Comparison of ENCODE assay signal across 8 cellular contexts in genomic region chr3:32510075-32510724, GRCh38. TPM values are rescaled to one million over a fixed set of nuclear protein-coding genes. Genes with fewer than 3 reads are reported as not detected.
DNase-seq lines count a peak whose midpoint lies in the region; ATAC-seq and TF ChIP-seq lines count a peak whose summit lies in the region.

No MANE protein-coding gene starts in this region.

- no peaks in the 10 kb centered on the region for H3K9me3 ChIP-seq in psoas muscle

- intact Hi-C loops in Right ventricle myocardium inferior (cut with DNase I) (loop anchor here (1.0 kb wide), 1 partner anchor 155 kb away; no protein-coding TSS in a partner anchor), psoas muscle (cut with DNase I) (loop anchor here in 1 of 2 donors (10.0 kb wide), 1 partner anchor 425 kb away; no protein-coding TSS in a partner anchor)

- H3K36me3 ChIP-seq in psoas muscle (ENCODE audit: insufficient read depth in 1 of 2, low read depth in 1 of 2): no peaks in the 10 kb centered on the region

- WGBS in psoas muscle, 3 donors: 31 to 34% (median 32%) methylated on average over 3 of the region's 3 CpGs

- H3K4me1 ChIP-seq in psoas muscle: no peaks in the 10 kb centered on the region

- H3K27ac Mint-ChIP-seq in activated naive CD4-positive, alpha-beta T cell treated with anti-CD3 and anti-CD28 coated beads, Interleukin-2, amount 50 U/mL, for 72 hours: no peak overlapping the region

- no peaks in the 10 kb centered on the region for H3K36me3 Mint-ChIP-seq in activated naive CD4-positive, alpha-beta T cell treated with anti-CD3 and anti-CD28 coated beads, Interleukin-2, amount 50 U/mL, for 72 hours

- H3K27ac ChIP-seq in psoas muscle: no peak overlapping the region

- DNase-seq in ELR (ENCODE audit: low read depth) (peak; percentile 72), SK-N-DZ (ENCODE audit: low spot score) (peak; percentile 75), Right ventricle myocardium inferior (ENCODE audit: missing footprints) (peak; percentile 69), psoas muscle (peak in 1 of 2 donors; percentile 41)
- DNase-seq in activated naive CD4-positive, alpha-beta T cell treated with anti-CD3 and anti-CD28 coated beads, Interleukin-2, amount 50 U/mL, for 72 hours (ENCODE audit: low spot score in 2 of 2): peak in 1 of 2 donors; percentile 69

- no peaks in the 10 kb centered on the region for H3K9me3 Mint-ChIP-seq in activated naive CD4-positive, alpha-beta T cell treated with anti-CD3 and anti-CD28 coated beads, Interleukin-2, amount 50 U/mL, for 72 hours

- H3K4me3 ChIP-seq in psoas muscle: no peak overlapping the region

- no peaks in the 10 kb centered on the region for H3K27me3 ChIP-seq in psoas muscle (ENCODE audit: insufficient read depth in 3 of 3, low read length in 2 of 3)

- peak; percentile 87 for ATAC-seq in GM21723 (IDR thresholded peaks at IDR 0.05; ENCODE audit: unreplicated experiment)
- ATAC-seq in activated naive CD4-positive, alpha-beta T cell treated with anti-CD3 and anti-CD28 coated beads, Interleukin-2, amount 50 U/mL, for 72 hours: peak; percentile 91 to 94
- peak; percentile 94 for ATAC-seq in Right ventricle myocardium inferior
- ATAC-seq in psoas muscle: peak; percentile 83 to 98 (median 89)
- no peak for ATAC-seq in HG03565 (IDR thresholded peaks at IDR 0.05; ENCODE audit: unreplicated experiment)

- TF ChIP-seq CTCF in LNCAP (IDR thresholded peaks at IDR 0.05) (peak; percentile 73), psoas muscle (IDR thresholded peaks at IDR 0.05) (peak; percentile 79)

RNA-seq across cellular contexts. Expression of gene CMTM6, which starts 7.5 kb away (rescaled TPM):
- polyA plus RNA-seq in SK-N-DZ (2014; cell fraction: cytosol; rRNA removed): 34.5 and 40.9 TPM in 2 replicates
- 15.7 and 20.0 TPM in 2 replicates for polyA plus RNA-seq in SK-N-DZ (2014; cell fraction: nucleus; rRNA removed)
- total RNA-seq in activated naive CD4-positive, alpha-beta T cell treated with anti-CD3 and anti-CD28 coated beads, Interleukin-2, amount 50 U/mL, for 72 hours: 10 to 100 TPM; 38.1 to 72.7 TPM
- total RNA-seq in Right ventricle myocardium inferior (11.3 TPM), psoas muscle (1 to 10 TPM; 4.5 to 8.0 (median 5.6) TPM)
- 1 to 10 TPM; 3.7 to 5.5 (median 4.3) TPM for polyA plus RNA-seq in psoas muscle
